9 cellular contexts compared by ENCODE assay signal in the genomic region with DNA sequence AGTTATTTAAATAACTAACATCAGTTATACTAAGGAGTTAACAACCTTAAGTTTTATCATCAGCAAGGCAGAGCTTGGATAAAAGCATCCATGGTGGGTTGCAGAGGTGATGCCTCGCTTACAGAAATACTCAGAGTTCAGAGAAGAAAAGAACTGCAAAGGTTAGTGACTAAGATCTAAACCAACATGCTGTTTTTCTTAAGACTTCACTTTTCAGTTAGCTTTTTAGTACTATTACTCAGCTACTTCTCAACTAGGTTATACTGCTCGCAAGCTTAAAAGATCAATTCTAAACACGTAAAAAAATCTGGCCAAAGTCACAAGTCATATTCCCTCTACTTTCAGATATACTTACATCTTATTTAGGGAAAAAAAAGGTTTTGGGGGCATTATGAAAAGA. TPM values are rescaled to one million over a fixed set of nuclear protein-coding genes. Genes with fewer than 3 reads are reported as not detected.
A peak's percentile ranks its signal among the peaks of the same experiment; 100 is the strongest.
DNase-seq lines count a peak whose midpoint lies in the region; ATAC-seq and TF ChIP-seq lines count a peak whose summit lies in the region.
"Had no signal": no experiment of that assay in that cellular context is flagged by ENCODE, and none has a peak within 500 bp of the region (broad histone marks: within the 10 kb centered on the region; RNA-seq: fewer than 3 reads in every experiment).

No MANE protein-coding gene starts in this region.

- peaks cover 65% of the 10 kb centered on the region for H3K4me1 Mint-ChIP-seq in activated T-cell treated with anti-CD3 and anti-CD28 coated beads, Interleukin-2, amount 50 U/mL, for 24 hours (ENCODE audit: low read depth)

- H3K4me3 Mint-ChIP-seq in activated T-cell treated with anti-CD3 and anti-CD28 coated beads, Interleukin-2, amount 50 U/mL, for 24 hours: peak overlapping the region; percentile 99

- H3K36me3 ChIP-seq in iPS-15b (ENCODE audit: control insufficient read depth, insufficient read depth, low read length) (no peaks in the 10 kb centered on the region), stomach (peaks cover 5 to 14% (median 8%) of the 10 kb centered on the region in 4 donors)
- H3K36me3 ChIP-seq: pancreas had no signal

- TF ChIP-seq CTCF in VCaP (conservative IDR thresholded peaks at IDR 0.05): no peak
- no peak for TF ChIP-seq CTCF in stomach (IDR thresholded peaks at IDR 0.05)
- TF ChIP-seq CTCF in foreskin keratinocyte (conservative IDR thresholded peaks at IDR 0.05): no peak

- 40 to 65% (median 57%) methylated on average over 3 of the region's 3 CpGs for WGBS in stomach, 5 donors

- H3K27me3 Mint-ChIP-seq in activated T-cell treated with anti-CD3 and anti-CD28 coated beads, Interleukin-2, amount 50 U/mL, for 24 hours: no peaks in the 10 kb centered on the region

- no peaks in the 10 kb centered on the region for H3K9me3 ChIP-seq in iPS-15b (ENCODE audit: control insufficient read depth, insufficient read depth, low read length)
- no peaks in the 10 kb centered on the region for H3K9me3 ChIP-seq in stomach
- H3K9me3 ChIP-seq: pancreas had no signal

- ATAC-seq in HG02588 (IDR thresholded peaks at IDR 0.05; ENCODE audit: unreplicated experiment): no peak
- ATAC-seq in foreskin keratinocyte: no peak
- ATAC-seq: pancreas had no signal

- H3K4me3 ChIP-seq in iPS-15b (ENCODE audit: low read depth, low read length) (peak overlapping the region; percentile 68), stomach (peak overlapping the region; percentile 9 to 94 (median 47))

- peaks cover 8% of the 10 kb centered on the region for H3K4me1 ChIP-seq in iPS-15b (ENCODE audit: control insufficient read depth, insufficient read depth, low read length)
- peaks cover 49 to 80% (median 57%) of the 10 kb centered on the region in 4 donors for H3K4me1 ChIP-seq in stomach
- H3K4me1 ChIP-seq in foreskin keratinocyte: peaks cover 29% of the 10 kb centered on the region

- H3K9ac ChIP-seq in iPS-15b (ENCODE audit: low read depth, low read length): no peak overlapping the region

- TF ChIP-seq POLR2A in stomach (IDR thresholded peaks at IDR 0.05): no peak

- H3K9me3 Mint-ChIP-seq in activated T-cell treated with anti-CD3 and anti-CD28 coated beads, Interleukin-2, amount 50 U/mL, for 24 hours: no peaks in the 10 kb centered on the region

- H3K27ac ChIP-seq in VCaP (peak overlapping the region; percentile 93; the same call in 1 of the 2 replicates), stomach (peak overlapping the region in 4 of 5 donors; percentile 8 to 65 (median 24)), foreskin keratinocyte (no peak overlapping the region)
- H3K27ac ChIP-seq: pancreas had no signal

- intact Hi-C loops in stomach (cut with DNase I; ENCODE audit: low total_unique reads): no loop called here

- DNase-seq in activated T-cell treated with anti-CD3 and anti-CD28 coated beads, Interleukin-2, amount 50 U/mL, for 24 hours: no peak
- no peak for DNase-seq in activated T-cell treated with anti-CD3 and anti-CD28 coated beads for 4 hours
- DNase-seq in stomach: no peak
- DNase-seq in foreskin keratinocyte: no peak
- DNase-seq in activated CD4-positive, CD25-positive, alpha-beta regulatory T cell treated with anti-CD3 and anti-CD28 coated beads, Interleukin-2, amount 50 U/mL, for 72 hours: no peak
- DNase-seq: pancreas had no signal

- no peak for TF ChIP-seq EP300 in stomach (IDR thresholded peaks at IDR 0.05)

- H3K27me3 ChIP-seq in iPS-15b (ENCODE audit: control insufficient read depth, insufficient read depth, low read length) (no peaks in the 10 kb centered on the region), stomach (no peaks in the 10 kb centered on the region), foreskin keratinocyte (no peaks in the 10 kb centered on the region)
- H3K27me3 ChIP-seq: pancreas had no signal

- H3K36me3 Mint-ChIP-seq in activated T-cell treated with anti-CD3 and anti-CD28 coated beads, Interleukin-2, amount 50 U/mL, for 24 hours (ENCODE audit: low read depth): peaks cover 73% of the 10 kb centered on the region

- H3K27ac Mint-ChIP-seq in activated T-cell treated with anti-CD3 and anti-CD28 coated beads, Interleukin-2, amount 50 U/mL, for 24 hours: peak overlapping the region; percentile 97

RNA-seq across cellular contexts. Expression of gene PPP1CC, which starts 2.8 kb away (rescaled TPM):
- total RNA-seq in stomach (100 to 1,000 TPM in 2 of 5 donors, 10 to 100 TPM in 3; 44.9 to 205 (median 88.7) TPM), foreskin keratinocyte (118 and 143 TPM in 2 replicates)
- polyA plus RNA-seq in stomach (100 to 1,000 TPM in 1 of 3 donors, 10 to 100 TPM in 2; 59.2 to 129 (median 91.8) TPM), foreskin keratinocyte (76.2 and 107 TPM in 2 replicates)

RNA-seq across cellular contexts. Expression of gene HVCN1, which starts 51.0 kb away (rescaled TPM):
- total RNA-seq in stomach (1 to 10 TPM in 3 of 5 donors, not detected in 2; 1.3 to 7.0 (median 5.1) TPM), foreskin keratinocyte (2.3 and 2.6 TPM in 2 replicates)
- polyA plus RNA-seq in stomach (1 to 10 TPM; 3.7 to 5.5 (median 4.4) TPM), foreskin keratinocyte (1.8 and 2.4 TPM in 2 replicates)
